In genomic region chr5:27523629-27524028, GRCh38 we compare ENCODE assay signal across 18 cellular contexts.
DNase-seq lines count a peak whose midpoint lies in the region; ATAC-seq and TF ChIP-seq lines count a peak whose summit lies in the region.
"Had no signal": no experiment of that assay in that cellular context is flagged by ENCODE, and none has a peak within 500 bp of the region (broad histone marks: within the 10 kb centered on the region; RNA-seq: fewer than 3 reads in every experiment).

No MANE protein-coding gene starts in this region.

- TF ChIP-seq CTCF in BE2C (IDR thresholded peaks at IDR 0.05; ENCODE audit: low read depth, low read length), result no peak
- no peak for TF ChIP-seq CTCF in GM06990 (IDR thresholded peaks at IDR 0.05; ENCODE audit: insufficient read depth, low read length, poor library complexity, severe bottlenecking)
- TF ChIP-seq CTCF in coronary artery (IDR thresholded peaks at IDR 0.05), result no peak
- TF ChIP-seq CTCF in OCI-LY7 (conservative IDR thresholded peaks at IDR 0.05; ENCODE audit: low read length), result no peak

- H3K4me1 ChIP-seq in BE2C (no peaks in the 10 kb centered on the region; the same call in 1 of the 2 replicates), OCI-LY7 (ENCODE audit: insufficient read depth, low read length, poor library complexity, severe bottlenecking) (no peaks in the 10 kb centered on the region)

- H3K9me3 ChIP-seq in BE2C, result peaks cover 2% of the 10 kb centered on the region; the same call in 1 of the 2 replicates
- H3K9me3 ChIP-seq in OCI-LY7 (ENCODE audit: low read length), result peaks cover 11% of the 10 kb centered on the region; the same call in 1 of the 2 replicates

- no peaks in the 10 kb centered on the region for H3K9me2 ChIP-seq in OCI-LY7 (ENCODE audit: insufficient read depth, low read length)

- no peak overlapping the region for H3K27ac ChIP-seq in coronary artery
- no peak overlapping the region for H3K27ac ChIP-seq in OCI-LY7 (ENCODE audit: low read depth, low read length, poor library complexity, severe bottlenecking)
- H3K27ac ChIP-seq: GM23248 had no signal

- no peak overlapping the region for H3K4me2 ChIP-seq in OCI-LY7 (ENCODE audit: low read length)

- BruUV-seq in OCI-LY7 (replicated peaks; lab: Mats Ljungman, UMichigan), result no TSS peak

- intact Hi-C loops in OCI-LY7 (cut with micrococcal nuclease; ENCODE audit: unreplicated experiment), result no loop called here

- no peaks in the 10 kb centered on the region for H3K79me2 ChIP-seq in OCI-LY7 (ENCODE audit: insufficient read depth, low read depth, low read length)

- POLR2A ChIA-PET in OCI-LY7 (lab: Charles Lee), result interaction anchor here (0.9 kb wide), 1 partner anchor 11 kb away, joined by 3 read pairs; no protein-coding TSS in a partner anchor

- no peak overlapping the region for H3K4me3 ChIP-seq in BE2C (ENCODE audit: low read depth, low read length)
- H3K4me3 ChIP-seq in GM06990 (replicated peaks; ENCODE audit: low read depth, low read length), result no peak overlapping the region
- no peak overlapping the region for H3K4me3 ChIP-seq in coronary artery
- H3K4me3 ChIP-seq in OCI-LY7 (ENCODE audit: low read depth, low read length, poor library complexity, severe bottlenecking), result no peak overlapping the region
- H3K4me3 ChIP-seq: GM23248 had no signal

- DNase-seq in BE2C, result peak; percentile 23
- DNase-seq in GM06990 (ENCODE audit: extremely low read depth, insufficient read length), result peak; percentile 1
- DNase-seq in RPMI7951 (ENCODE audit: low read depth), result peak; percentile 23
- DNase-seq in iPS-NIHi11 (ENCODE audit: low spot score), result peak; percentile 8
- no peak for DNase-seq in coronary artery (ENCODE audit: low spot score)
- no peak for DNase-seq in OCI-LY7 (ENCODE audit: low spot score)
- DNase-seq in hypothalamus (lab: John Stamatoyannopoulos, UW), result no peak
- DNase-seq: AML-193; Calu3; CD4-positive, CD25-positive, alpha-beta regulatory T cell; DMS79 treated with DMSO at 0.1 percent for 48 hours; GM23248; NCI-H1048; NCI-H146; NCI-H524; NK-92 treated with Interleukin-12 subunit alpha and Interleukin-12 subunit beta, amount 100 ng/mL, for 24 hours; T-helper 1 cell had no signal

- no peaks in the 10 kb centered on the region for H4K20me1 ChIP-seq in OCI-LY7 (ENCODE audit: insufficient read depth, low read length)

- H3K27me3 ChIP-seq in BE2C (no peaks in the 10 kb centered on the region), GM06990 (replicated peaks; ENCODE audit: control insufficient read depth, insufficient read depth, low read length) (no peaks in the 10 kb centered on the region)

- no peak for ATAC-seq in GM19328 (IDR thresholded peaks at IDR 0.05; ENCODE audit: unreplicated experiment)

- CTCF ChIA-PET in OCI-LY7 (lab: Charles Lee; ENCODE audit: unreplicated experiment), result no interaction called here

- H3K36me3 ChIP-seq in BE2C (no peaks in the 10 kb centered on the region), GM06990 (ENCODE audit: control insufficient read depth, insufficient read depth, low read length) (no peaks in the 10 kb centered on the region), OCI-LY7 (ENCODE audit: insufficient read depth, low read length) (no peaks in the 10 kb centered on the region)

- H2AFZ ChIP-seq in OCI-LY7 (ENCODE audit: low read length), result no peak overlapping the region
- H2AFZ ChIP-seq: GM23248 had no signal

Comparison
In these comparisons a context has a peak if more than half of its experiments do, and no peak if none do; other contexts are left out.
1. DNase-seq: peak in BE2C (single experiment), GM06990 (single experiment), RPMI7951 (single experiment) and iPS-NIHi11 (single experiment); none in coronary artery (single experiment), OCI-LY7 (single experiment) and hypothalamus (0 of 51).